In the genomic region with DNA sequence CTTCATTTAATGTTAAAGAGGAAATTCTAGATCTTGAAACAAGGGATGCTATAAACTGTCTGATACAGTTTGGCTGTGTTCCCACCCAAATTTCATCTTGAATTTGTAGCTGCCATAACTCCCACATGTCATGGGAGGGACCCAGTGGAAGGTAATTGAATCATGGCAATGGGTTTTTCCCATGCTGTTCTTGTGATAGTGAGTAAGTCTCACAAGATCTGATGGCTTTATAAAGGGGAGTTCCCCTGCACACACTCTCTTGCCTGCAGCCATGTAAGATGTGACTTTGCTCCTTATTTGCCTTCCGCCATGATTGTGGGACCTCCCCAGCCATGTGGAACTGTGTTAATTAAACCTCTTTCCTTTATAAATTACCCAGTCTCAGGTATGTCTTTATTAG, we compare ENCODE assay signal across 8 cellular contexts.
A peak's percentile ranks its signal among the peaks of the same experiment; 100 is the strongest.
DNase-seq lines count a peak whose midpoint lies in the region; ATAC-seq and TF ChIP-seq lines count a peak whose summit lies in the region.
"Not testable (repeated sequence)": the region's sequence is repeated elsewhere in the genome, so short reads cannot be mapped to it uniquely, and the experiment has no call there.

No MANE protein-coding gene starts in this region.

- H3K4me1 ChIP-seq in foreskin keratinocyte, result not testable (repeated sequence)

- not testable (repeated sequence) for H3K27ac ChIP-seq in foreskin keratinocyte

- peak overlapping the region; percentile 58 for H3K4me3 Mint-ChIP-seq in activated T-helper 17 cell treated with anti-CD3 and anti-CD28 coated beads, Interleukin-2, amount 50 U/mL, for 72 hours
- H3K4me3 Mint-ChIP-seq in activated naive CD8-positive, alpha-beta T cell; type B pancreatic cell: not testable (repeated sequence)

- peak; percentile 8 to 20 for DNase-seq in activated CD4-positive, alpha-beta T cell treated with anti-CD3 and anti-CD28 coated beads for 24 hours (ENCODE audit: low read depth in 2 of 2)
- DNase-seq in activated CD8-positive, alpha-beta memory T cell treated with anti-CD3 and anti-CD28 coated beads, Interleukin-2, amount 50 U/mL, for 24 hours (ENCODE audit: extremely low read depth), result peak; percentile 1
- DNase-seq in foreskin keratinocyte; type B pancreatic cell (ENCODE audit: extremely low spot score, unreplicated experiment): not testable (repeated sequence)
- peak; percentile 10 to 26 for DNase-seq in stimulated activated CD4-positive, alpha-beta T cell treated with anti-CD3 and anti-CD28 coated beads, Interleukin-15, amount 100 ng/mL, for 48 hours (ENCODE audit: low read depth in 2 of 2)
- DNase-seq in stimulated activated CD4-positive, alpha-beta T cell treated with anti-CD3 and anti-CD28 coated beads, TNF-alpha, amount 100 ng/mL, for 24 hours (ENCODE audit: low read depth in 3 of 3), result peak; percentile 3 to 22 (median 16)

- H3K27me3 Mint-ChIP-seq in activated T-helper 17 cell treated with anti-CD3 and anti-CD28 coated beads, Interleukin-2, amount 50 U/mL, for 72 hours; activated naive CD8-positive, alpha-beta T cell; type B pancreatic cell: not testable (repeated sequence)

- H3K27ac Mint-ChIP-seq in activated T-helper 17 cell treated with anti-CD3 and anti-CD28 coated beads, Interleukin-2, amount 50 U/mL, for 72 hours, result peak overlapping the region; percentile 93
- H3K27ac Mint-ChIP-seq in activated naive CD8-positive, alpha-beta T cell, result peak overlapping the region; percentile 77
- H3K27ac Mint-ChIP-seq in type B pancreatic cell, result peak overlapping the region; percentile 30

- peak; percentile 73 for ATAC-seq in activated T-helper 17 cell treated with anti-CD3 and anti-CD28 coated beads, Interleukin-2, amount 50 U/mL, for 72 hours (replicated peaks)
- ATAC-seq in foreskin keratinocyte, result peak; percentile 21

- H3K9me3 Mint-ChIP-seq in activated T-helper 17 cell treated with anti-CD3 and anti-CD28 coated beads, Interleukin-2, amount 50 U/mL, for 72 hours; activated naive CD8-positive, alpha-beta T cell (ENCODE audit: low read depth); type B pancreatic cell: not testable (repeated sequence)

- not testable (repeated sequence) for H3K36me3 Mint-ChIP-seq in activated T-helper 17 cell treated with anti-CD3 and anti-CD28 coated beads, Interleukin-2, amount 50 U/mL, for 72 hours (ENCODE audit: low read depth); activated naive CD8-positive, alpha-beta T cell; type B pancreatic cell

- peaks cover 12% of the 10 kb centered on the region for H3K27me3 ChIP-seq in foreskin keratinocyte

- TF ChIP-seq CTCF in foreskin keratinocyte (conservative IDR thresholded peaks at IDR 0.05); type B pancreatic cell (conservative IDR thresholded peaks at IDR 0.05): not testable (repeated sequence)

- peaks cover 28% of the 10 kb centered on the region for H3K4me1 Mint-ChIP-seq in activated T-helper 17 cell treated with anti-CD3 and anti-CD28 coated beads, Interleukin-2, amount 50 U/mL, for 72 hours
- H3K4me1 Mint-ChIP-seq in activated naive CD8-positive, alpha-beta T cell (ENCODE audit: low read depth), result not testable (repeated sequence)
- H3K4me1 Mint-ChIP-seq in type B pancreatic cell (ENCODE audit: unreplicated experiment), result peaks cover 26% of the 10 kb centered on the region

Comparison
In these comparisons a context has a peak if more than half of its experiments do, and no peak if none do; other contexts are left out.
1. H3K27ac Mint-ChIP-seq: peak in every context shown above with its lines; median percentile 93 in activated T-helper 17 cell treated with anti-CD3 and anti-CD28 coated beads, Interleukin-2, amount 50 U/mL, for 72 hours; 77 in activated naive CD8-positive, alpha-beta T cell; 30 in type B pancreatic cell.